In genomic region chr2:202265467-202266277, GRCh38 we compare ENCODE assay signal across 1 cellular context.
TF ChIP-seq lines count a peak whose summit lies in the region.

TSS of gene NOP58 (plus strand) at chr2:202265763. CDS start at chr2:202265942, 179 bp downstream.

TF ChIP-seq in HepG2, 621 proteins besides CTCF, POLR2A, EP300 and RAD21 (continued from another document and continues in another):
- TF ChIP-seq DPF2 (CRISPR knock-in tag; IDR thresholded peaks at IDR 0.05; ENCODE audit: borderline replicate concordance, low read depth) (no peak), ZFX (CRISPR knock-in tag; IDR thresholded peaks at IDR 0.05; ENCODE audit: low read depth) (peak; percentile 95), U2AF2 (IDR thresholded peaks at IDR 0.05; ENCODE audit: low read depth, low read length) (0 out of 2 replicates have a peak, but pooled peaks have one; percentile 57), HDAC2 (CRISPR knock-in tag; IDR thresholded peaks at IDR 0.05) (peak; percentile 86), CREBL2 (CRISPR knock-in tag; IDR thresholded peaks at IDR 0.05; ENCODE audit: borderline replicate concordance) (peak; percentile 84; the same call in 1 of the 2 replicates), ZSCAN25 (CRISPR knock-in tag; IDR thresholded peaks at IDR 0.05) (0 out of 2 replicates have a peak, but pooled peaks have one; percentile 72), MED13 (CRISPR knock-in tag; IDR thresholded peaks at IDR 0.05) (peak; percentile 56; the same call in 1 of the 2 replicates), HNF4A (CRISPR knock-in tag; IDR thresholded peaks at IDR 0.05) (0 out of 2 replicates have a peak, but pooled peaks have one; percentile 7), MIER3 (CRISPR knock-in tag; IDR thresholded peaks at IDR 0.05; ENCODE audit: borderline replicate concordance) (peak; percentile 44; the same call in 1 of the 2 replicates), ZNF274 (CRISPR knock-in tag; IDR thresholded peaks at IDR 0.05) (peak; percentile 66; the same call in 1 of the 2 replicates), HDAC6 (IDR thresholded peaks at IDR 0.05; ENCODE audit: low read depth, low read length) (no peak), JUN (CRISPR knock-in tag; IDR thresholded peaks at IDR 0.05) (peak; percentile 64), ZC3H4 (CRISPR knock-in tag; IDR thresholded peaks at IDR 0.05; ENCODE audit: borderline replicate concordance) (peak; percentile 72; the same call in 1 of the 2 replicates), NCOR1 (IDR thresholded peaks at IDR 0.05; ENCODE audit: borderline replicate concordance, low read length) (peak; percentile 31; the same call in 1 of the 2 replicates), ZSCAN12 (CRISPR knock-in tag; IDR thresholded peaks at IDR 0.05) (0 out of 2 replicates have a peak, but pooled peaks have one; percentile 32), ZNF224 (CRISPR knock-in tag; IDR thresholded peaks at IDR 0.05) (peak; percentile 96; the same call in 1 of the 2 replicates), ZNF33B (CRISPR knock-in tag; IDR thresholded peaks at IDR 0.05) (peak; percentile 91), JUNB (CRISPR knock-in tag; IDR thresholded peaks at IDR 0.05; ENCODE audit: borderline replicate concordance) (no peak), ZNF609 (CRISPR knock-in tag; IDR thresholded peaks at IDR 0.05; ENCODE audit: borderline replicate concordance) (peak; percentile 41; the same call in 1 of the 2 replicates), ZNF430 (CRISPR knock-in tag; IDR thresholded peaks at IDR 0.05) (peak; percentile 60; the same call in 1 of the 2 replicates), SKI (IDR thresholded peaks at IDR 0.05; ENCODE audit: partially characterized antibody) (peak; percentile 9), SUZ12 (IDR thresholded peaks at IDR 0.05; ENCODE audit: low read depth, low read length) (peak; percentile 46; the same call in 1 of the 2 replicates), IRX3 (CRISPR knock-in tag; IDR thresholded peaks at IDR 0.05; ENCODE audit: borderline replicate concordance, low read depth) (peak; percentile 74), ONECUT2 (CRISPR knock-in tag; IDR thresholded peaks at IDR 0.05) (no peak; the same call in 1 of the 2 replicates), RFXAP (CRISPR knock-in tag; IDR thresholded peaks at IDR 0.05; ENCODE audit: borderline replicate concordance) (peak; percentile 82), PCBP2 (optimal IDR thresholded peaks at IDR 0.05; ENCODE audit: low read depth, low read length, poor library complexity, severe bottlenecking) (no peak), ATAD3A (CRISPR knock-in tag; IDR thresholded peaks at IDR 0.05) (no peak), ARID2 (CRISPR knock-in tag; IDR thresholded peaks at IDR 0.05; ENCODE audit: borderline replicate concordance) (peak; percentile 96; the same call in 1 of the 2 replicates), ZNF569 (CRISPR knock-in tag; IDR thresholded peaks at IDR 0.05; ENCODE audit: borderline replicate concordance) (no peak), RBM22 (optimal IDR thresholded peaks at IDR 0.05; ENCODE audit: low read length) (no peak), YEATS4 (CRISPR knock-in tag; IDR thresholded peaks at IDR 0.05; ENCODE audit: borderline replicate concordance) (peak; percentile 99), GZF1 (CRISPR knock-in tag; IDR thresholded peaks at IDR 0.05) (peak; percentile 28; the same call in 1 of the 2 replicates), THRA (CRISPR knock-in tag; IDR thresholded peaks at IDR 0.05; ENCODE audit: borderline replicate concordance) (peak; percentile 82), TCF7L2 (IDR thresholded peaks at IDR 0.05; ENCODE audit: low read depth, low read length) (no peak)
- TF ChIP-seq, protein P1, sequence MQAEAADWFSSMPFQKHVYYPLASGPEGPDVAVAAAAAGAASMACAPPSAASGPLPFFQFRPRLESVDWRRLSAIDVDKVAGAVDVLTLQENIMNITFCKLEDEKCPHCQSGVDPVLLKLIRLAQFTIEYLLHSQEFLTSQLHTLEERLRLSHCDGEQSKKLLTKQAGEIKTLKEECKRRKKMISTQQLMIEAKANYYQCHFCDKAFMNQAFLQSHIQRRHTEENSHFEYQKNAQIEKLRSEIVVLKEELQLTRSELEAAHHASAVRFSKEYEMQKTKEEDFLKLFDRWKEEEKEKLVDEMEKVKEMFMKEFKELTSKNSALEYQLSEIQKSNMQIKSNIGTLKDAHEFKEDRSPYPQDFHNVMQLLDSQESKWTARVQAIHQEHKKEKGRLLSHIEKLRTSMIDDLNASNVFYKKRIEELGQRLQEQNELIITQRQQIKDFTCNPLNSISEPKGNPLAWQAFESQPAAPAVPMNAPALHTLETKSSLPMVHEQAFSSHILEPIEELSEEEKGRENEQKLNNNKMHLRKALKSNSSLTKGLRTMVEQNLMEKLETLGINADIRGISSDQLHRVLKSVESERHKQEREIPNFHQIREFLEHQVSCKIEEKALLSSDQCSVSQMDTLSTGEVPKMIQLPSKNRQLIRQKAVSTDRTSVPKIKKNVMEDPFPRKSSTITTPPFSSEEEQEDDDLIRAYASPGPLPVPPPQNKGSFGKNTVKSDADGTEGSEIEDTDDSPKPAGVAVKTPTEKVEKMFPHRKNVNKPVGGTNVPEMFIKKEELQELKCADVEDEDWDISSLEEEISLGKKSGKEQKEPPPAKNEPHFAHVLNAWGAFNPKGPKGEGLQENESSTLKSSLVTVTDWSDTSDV (CRISPR knock-in tag; IDR thresholded peaks at IDR 0.05) = no peak
- TF ChIP-seq, protein P2, sequence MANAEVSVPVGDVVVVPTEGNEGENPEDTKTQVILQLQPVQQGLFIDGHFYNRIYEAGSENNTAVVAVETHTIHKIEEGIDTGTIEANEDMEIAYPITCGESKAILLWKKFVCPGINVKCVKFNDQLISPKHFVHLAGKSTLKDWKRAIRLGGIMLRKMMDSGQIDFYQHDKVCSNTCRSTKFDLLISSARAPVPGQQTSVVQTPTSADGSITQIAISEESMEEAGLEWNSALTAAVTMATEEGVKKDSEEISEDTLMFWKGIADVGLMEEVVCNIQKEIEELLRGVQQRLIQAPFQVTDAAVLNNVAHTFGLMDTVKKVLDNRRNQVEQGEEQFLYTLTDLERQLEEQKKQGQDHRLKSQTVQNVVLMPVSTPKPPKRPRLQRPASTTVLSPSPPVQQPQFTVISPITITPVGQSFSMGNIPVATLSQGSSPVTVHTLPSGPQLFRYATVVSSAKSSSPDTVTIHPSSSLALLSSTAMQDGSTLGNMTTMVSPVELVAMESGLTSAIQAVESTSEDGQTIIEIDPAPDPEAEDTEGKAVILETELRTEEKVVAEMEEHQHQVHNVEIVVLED (CRISPR knock-in tag; IDR thresholded peaks at IDR 0.05; ENCODE audit: borderline replicate concordance) = peak; percentile 94
- TF ChIP-seq, protein P3, sequence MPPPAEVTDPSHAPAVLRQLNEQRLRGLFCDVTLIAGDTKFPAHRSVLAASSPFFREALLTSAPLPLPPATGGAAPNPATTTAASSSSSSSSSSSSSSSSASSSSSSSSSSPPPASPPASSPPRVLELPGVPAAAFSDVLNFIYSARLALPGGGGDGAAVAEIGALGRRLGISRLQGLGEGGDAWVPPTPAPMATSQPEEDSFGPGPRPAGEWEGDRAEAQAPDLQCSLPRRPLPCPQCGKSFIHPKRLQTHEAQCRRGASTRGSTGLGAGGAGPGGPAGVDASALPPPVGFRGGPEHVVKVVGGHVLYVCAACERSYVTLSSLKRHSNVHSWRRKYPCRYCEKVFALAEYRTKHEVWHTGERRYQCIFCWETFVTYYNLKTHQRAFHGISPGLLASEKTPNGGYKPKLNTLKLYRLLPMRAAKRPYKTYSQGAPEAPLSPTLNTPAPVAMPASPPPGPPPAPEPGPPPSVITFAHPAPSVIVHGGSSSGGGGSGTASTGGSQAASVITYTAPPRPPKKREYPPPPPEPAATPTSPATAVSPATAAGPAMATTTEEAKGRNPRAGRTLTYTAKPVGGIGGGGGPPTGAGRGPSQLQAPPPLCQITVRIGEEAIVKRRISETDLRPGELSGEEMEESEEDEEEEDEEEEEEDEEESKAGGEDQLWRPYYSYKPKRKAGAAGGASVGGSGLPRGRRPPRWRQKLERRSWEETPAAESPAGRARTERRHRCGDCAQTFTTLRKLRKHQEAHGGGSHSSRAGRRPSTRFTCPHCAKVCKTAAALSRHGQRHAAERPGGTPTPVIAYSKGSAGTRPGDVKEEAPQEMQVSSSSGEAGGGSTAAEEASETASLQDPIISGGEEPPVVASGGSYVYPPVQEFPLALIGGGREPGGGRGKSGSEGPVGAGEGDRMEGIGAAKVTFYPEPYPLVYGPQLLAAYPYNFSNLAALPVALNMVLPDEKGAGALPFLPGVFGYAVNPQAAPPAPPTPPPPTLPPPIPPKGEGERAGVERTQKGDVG (CRISPR knock-in tag; IDR thresholded peaks at IDR 0.05; ENCODE audit: borderline replicate concordance) = peak; percentile 94
- TF ChIP-seq, protein P4, sequence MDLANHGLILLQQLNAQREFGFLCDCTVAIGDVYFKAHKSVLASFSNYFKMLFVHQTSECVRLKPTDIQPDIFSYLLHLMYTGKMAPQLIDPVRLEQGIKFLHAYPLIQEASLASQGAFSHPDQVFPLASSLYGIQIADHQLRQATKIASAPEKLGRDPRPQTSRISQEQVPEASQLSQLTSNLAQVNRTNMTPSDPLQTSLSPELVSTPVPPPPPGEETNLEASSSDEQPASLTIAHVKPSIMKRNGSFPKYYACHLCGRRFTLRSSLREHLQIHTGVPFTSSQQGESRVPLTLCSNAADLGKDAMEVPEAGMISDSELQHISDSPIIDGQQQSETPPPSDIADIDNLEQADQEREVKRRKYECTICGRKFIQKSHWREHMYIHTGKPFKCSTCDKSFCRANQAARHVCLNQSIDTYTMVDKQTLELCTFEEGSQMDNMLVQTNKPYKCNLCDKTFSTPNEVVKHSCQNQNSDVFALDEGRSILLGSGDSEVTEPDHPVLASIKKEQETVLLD (CRISPR knock-in tag; IDR thresholded peaks at IDR 0.05; ENCODE audit: low read depth) = peak; percentile 62; the same call in 1 of the 2 replicates
- TF ChIP-seq, protein P5, sequence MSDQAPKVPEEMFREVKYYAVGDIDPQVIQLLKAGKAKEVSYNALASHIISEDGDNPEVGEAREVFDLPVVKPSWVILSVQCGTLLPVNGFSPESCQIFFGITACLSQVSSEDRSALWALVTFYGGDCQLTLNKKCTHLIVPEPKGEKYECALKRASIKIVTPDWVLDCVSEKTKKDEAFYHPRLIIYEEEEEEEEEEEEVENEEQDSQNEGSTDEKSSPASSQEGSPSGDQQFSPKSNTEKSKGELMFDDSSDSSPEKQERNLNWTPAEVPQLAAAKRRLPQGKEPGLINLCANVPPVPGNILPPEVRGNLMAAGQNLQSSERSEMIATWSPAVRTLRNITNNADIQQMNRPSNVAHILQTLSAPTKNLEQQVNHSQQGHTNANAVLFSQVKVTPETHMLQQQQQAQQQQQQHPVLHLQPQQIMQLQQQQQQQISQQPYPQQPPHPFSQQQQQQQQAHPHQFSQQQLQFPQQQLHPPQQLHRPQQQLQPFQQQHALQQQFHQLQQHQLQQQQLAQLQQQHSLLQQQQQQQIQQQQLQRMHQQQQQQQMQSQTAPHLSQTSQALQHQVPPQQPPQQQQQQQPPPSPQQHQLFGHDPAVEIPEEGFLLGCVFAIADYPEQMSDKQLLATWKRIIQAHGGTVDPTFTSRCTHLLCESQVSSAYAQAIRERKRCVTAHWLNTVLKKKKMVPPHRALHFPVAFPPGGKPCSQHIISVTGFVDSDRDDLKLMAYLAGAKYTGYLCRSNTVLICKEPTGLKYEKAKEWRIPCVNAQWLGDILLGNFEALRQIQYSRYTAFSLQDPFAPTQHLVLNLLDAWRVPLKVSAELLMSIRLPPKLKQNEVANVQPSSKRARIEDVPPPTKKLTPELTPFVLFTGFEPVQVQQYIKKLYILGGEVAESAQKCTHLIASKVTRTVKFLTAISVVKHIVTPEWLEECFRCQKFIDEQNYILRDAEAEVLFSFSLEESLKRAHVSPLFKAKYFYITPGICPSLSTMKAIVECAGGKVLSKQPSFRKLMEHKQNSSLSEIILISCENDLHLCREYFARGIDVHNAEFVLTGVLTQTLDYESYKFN (CRISPR knock-in tag; conservative IDR thresholded peaks at IDR 0.05) = peak; percentile 55
- TF ChIP-seq, protein P6, sequence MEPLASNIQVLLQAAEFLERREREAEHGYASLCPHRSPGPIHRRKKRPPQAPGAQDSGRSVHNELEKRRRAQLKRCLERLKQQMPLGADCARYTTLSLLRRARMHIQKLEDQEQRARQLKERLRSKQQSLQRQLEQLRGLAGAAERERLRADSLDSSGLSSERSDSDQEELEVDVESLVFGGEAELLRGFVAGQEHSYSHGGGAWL (CRISPR knock-in tag; IDR thresholded peaks at IDR 0.05) = peak; percentile 94; the same call in 1 of the 2 replicates
